11 cellular contexts compared by ENCODE assay signal in the genomic region with DNA sequence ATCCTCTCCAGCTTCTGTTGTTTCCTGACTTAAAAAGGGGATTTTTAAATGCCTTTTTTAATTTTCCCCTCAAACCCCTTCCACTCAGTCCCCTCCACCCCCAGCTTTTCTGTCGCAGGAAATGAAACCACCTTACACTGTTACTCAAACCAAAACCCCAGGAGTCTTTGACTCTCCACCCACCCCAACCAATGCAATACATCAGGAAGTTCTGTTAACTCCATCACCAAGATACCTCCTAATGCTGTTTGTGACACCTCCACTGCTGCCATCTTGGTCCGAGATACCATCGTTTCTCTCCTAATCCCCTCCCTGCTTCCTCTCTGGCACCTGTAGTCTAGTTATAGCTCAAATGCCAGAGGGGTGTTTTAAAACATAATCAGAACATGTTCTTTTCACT.
DNase-seq lines count a peak whose midpoint lies in the region; ATAC-seq and TF ChIP-seq lines count a peak whose summit lies in the region.
"Had no signal": no experiment of that assay in that cellular context is flagged by ENCODE, and none has a peak within 500 bp of the region (broad histone marks: within the 10 kb centered on the region; RNA-seq: fewer than 3 reads in every experiment).

No MANE protein-coding gene starts in this region.

- DNase-seq in HL-60 (ENCODE audit: low read depth in 1 of 2, low spot score in 1 of 2) (peak in 1 of 2 experiments; percentile 41), foreskin melanocyte (no peak)
- DNase-seq in stimulated activated CD4-positive, alpha-beta T cell treated with anti-CD3 and anti-CD28 coated beads, Interleukin-2, amount 100 ng/mL, for 24 hours, result peak; percentile 42 to 48
- no peak for DNase-seq in effector CD8-positive, alpha-beta T cell (lab: John Stamatoyannopoulos, UW)
- DNase-seq: cortex of kidney, NCI-H1436 treated with DMSO at 0.1 percent for 48 hours, T-helper 17 cell had no signal

- H3K27me3 ChIP-seq in HL-60 (ENCODE audit: insufficient read depth, poor library complexity, severe bottlenecking), result no peaks in the 10 kb centered on the region

- no peak for TF ChIP-seq CTCF in HL-60 (IDR thresholded peaks at IDR 0.05; ENCODE audit: insufficient read depth, low read length)

- no peak overlapping the region for H3K4me3 ChIP-seq in HL-60 (replicated peaks; ENCODE audit: insufficient read depth, low read length)

- ATAC-seq in GM18861 (IDR thresholded peaks at IDR 0.05; ENCODE audit: unreplicated experiment) (peak; percentile 89), GM21619 (IDR thresholded peaks at IDR 0.05; ENCODE audit: unreplicated experiment) (peak; percentile 95), HG03521 (IDR thresholded peaks at IDR 0.05; ENCODE audit: unreplicated experiment) (no peak), HG03045 (IDR thresholded peaks at IDR 0.05; ENCODE audit: unreplicated experiment) (no peak)
- ATAC-seq: T-helper 17 cell had no signal

- H3K27ac ChIP-seq in HL-60 (replicated peaks), result peak overlapping the region; percentile 25

Comparison
In these comparisons a context has a peak if more than half of its experiments do, and no peak if none do; other contexts are left out.
1. ATAC-seq: peak in GM18861 (single experiment) and GM21619 (single experiment); none in HG03521 (single experiment) and HG03045 (single experiment).
2. DNase-seq: peak in stimulated activated CD4-positive, alpha-beta T cell treated with anti-CD3 and anti-CD28 coated beads, Interleukin-2, amount 100 ng/mL, for 24 hours (2 of 2); none in foreskin melanocyte (single experiment) and effector CD8-positive, alpha-beta T cell (single experiment).